21 cellular contexts compared by ENCODE assay signal in the genomic region with DNA sequence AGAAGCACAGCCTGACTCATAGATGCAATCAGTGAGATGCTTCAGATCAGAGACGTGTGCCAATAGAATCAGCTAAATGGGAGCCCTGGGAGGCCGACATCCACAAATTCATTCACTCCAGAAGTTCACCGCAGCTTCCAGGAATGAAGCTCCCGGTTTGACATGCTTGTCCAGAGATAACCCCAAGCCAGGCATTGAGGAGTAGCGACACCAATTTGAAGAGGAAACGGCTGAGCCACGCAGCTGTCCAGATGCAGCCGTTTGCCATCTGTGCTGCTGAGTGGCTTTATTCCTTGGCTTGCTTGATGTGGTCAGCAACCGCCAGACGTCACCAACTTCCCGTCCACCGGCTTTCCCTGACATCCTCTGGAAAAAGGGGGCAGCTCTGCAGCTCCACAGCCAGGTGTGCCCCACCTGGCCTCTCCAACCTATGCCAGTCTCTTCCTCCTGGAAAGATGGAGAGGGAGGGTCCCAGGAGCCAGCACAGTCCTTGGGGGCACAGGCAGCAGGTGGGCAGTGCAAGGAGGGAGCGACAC.
"Had no signal": no experiment of that assay in that cellular context is flagged by ENCODE, and none has a peak within 500 bp of the region (broad histone marks: within the 10 kb centered on the region; RNA-seq: fewer than 3 reads in every experiment).

No MANE protein-coding gene starts in this region.

- H3K36me3 ChIP-seq: esophagus muscularis mucosa, gastrocnemius medialis, left ventricle myocardium inferior, lower lobe of right lung, neural progenitor cell, pancreas, stomach, thoracic aorta, transverse colon had no signal

- DNase-seq: effector memory CD8-positive, alpha-beta T cell; gastrocnemius medialis; immature natural killer cell; kidney; left cardiac atrium; left ventricle myocardium inferior; lower lobe of right lung; occipital lobe; pancreas; right cardiac atrium; small intestine; stimulated activated CD4-positive, alpha-beta T cell treated with anti-CD3 and anti-CD28 coated beads, Interleukin-12 subunit alpha, Interleukin-12 subunit beta, amount 100 ng/mL, for 4 hours; stimulated activated naive CD4-positive, alpha-beta T cell; stomach; substantia nigra; transverse colon had no signal

- H3K27me3 ChIP-seq: neural progenitor cell, transverse colon had no signal

- H2AFZ ChIP-seq: neural progenitor cell had no signal

- H3K9me3 ChIP-seq: gastrocnemius medialis, lower lobe of right lung, pancreas, thoracic aorta, transverse colon had no signal

- H3K4me3 ChIP-seq: esophagus muscularis mucosa, gastrocnemius medialis, left ventricle myocardium inferior, lower lobe of right lung, neural progenitor cell, pancreas, stomach, thoracic aorta, transverse colon had no signal

- H3K27ac ChIP-seq: epithelial cell of prostate, esophagus muscularis mucosa, gastrocnemius medialis, left ventricle myocardium inferior, lower lobe of right lung, neural progenitor cell, pancreas, stomach, thoracic aorta, transverse colon had no signal

- H3K4me1 ChIP-seq: esophagus muscularis mucosa, gastrocnemius medialis, left ventricle myocardium inferior, lower lobe of right lung, pancreas, stomach, transverse colon had no signal

- H3K4me2 ChIP-seq: neural progenitor cell had no signal

- ATAC-seq: effector memory CD8-positive, alpha-beta T cell; gastrocnemius medialis; left cardiac atrium; lower lobe of right lung; natural killer cell treated with Interleukin-12 subunit alpha and Interleukin-12 subunit beta and Interleukin-15 and Interleukin-18, amount 100 ng/mL, for 72 hours; pancreas; right cardiac atrium had no signal

- H3K9ac ChIP-seq: neural progenitor cell had no signal
